14 cellular contexts compared by ENCODE assay signal in the genomic region with DNA sequence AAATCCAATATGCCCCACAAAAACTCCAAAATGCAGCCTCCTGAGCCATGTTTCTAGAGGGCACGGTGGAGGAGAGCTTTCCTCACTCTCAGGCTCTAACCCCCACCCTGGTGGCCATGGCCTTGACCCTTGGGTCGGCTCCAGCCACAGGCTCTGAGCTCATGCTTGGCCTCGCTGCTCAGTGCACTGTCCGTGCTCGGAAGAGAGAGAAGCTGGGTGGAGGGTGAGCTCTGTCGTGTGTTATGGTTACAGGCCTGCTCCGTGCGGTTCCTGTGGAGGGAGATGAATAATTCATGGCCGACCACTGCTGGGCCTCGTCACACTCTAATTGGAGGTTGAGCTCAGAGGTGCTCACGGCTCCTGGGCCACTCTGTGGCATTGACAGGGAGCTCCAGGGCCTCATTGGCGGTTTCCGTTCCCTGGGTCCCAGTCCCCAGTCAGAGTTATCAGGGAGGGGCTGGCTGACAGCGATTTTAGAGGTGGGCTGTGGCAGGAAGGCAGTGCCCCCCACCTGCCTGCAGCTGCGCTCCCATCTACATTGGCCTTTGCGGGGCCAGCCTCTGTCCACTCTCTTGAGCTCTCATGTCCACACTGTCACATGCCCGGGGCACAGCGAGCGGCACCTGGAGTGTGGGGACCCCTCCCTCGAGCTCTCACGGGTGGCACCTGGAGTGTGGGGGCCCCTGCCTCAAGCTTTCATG. TPM values are rescaled to one million over a fixed set of nuclear protein-coding genes. Genes with fewer than 3 reads are reported as not detected.
DNase-seq lines count a peak whose midpoint lies in the region; ATAC-seq lines count a peak whose summit lies in the region.
"Had no signal": no experiment of that assay in that cellular context is flagged by ENCODE, and none has a peak within 500 bp of the region (broad histone marks: within the 10 kb centered on the region; RNA-seq: fewer than 3 reads in every experiment).

No MANE protein-coding gene starts in this region.

- peaks cover 12% of the 10 kb centered on the region for H3K36me3 Mint-ChIP-seq in activated naive CD4-positive, alpha-beta T cell treated with anti-CD3 and anti-CD28 coated beads, Interleukin-2, amount 50 U/mL, for 24 hours
- peaks cover 59% of the 10 kb centered on the region for H3K36me3 Mint-ChIP-seq in activated T-helper 17 cell treated with anti-CD3 and anti-CD28 coated beads, Interleukin-2, amount 50 U/mL, for 72 hours (ENCODE audit: low read depth)
- H3K36me3 Mint-ChIP-seq in stimulated activated memory B cell treated with anti-CD40 and anti-IgM and Interleukin-4, amounts not matched to agents 10 μg/mL and 1 μg/mL and 100 μg/mL, for 72 hours: peaks cover 87% of the 10 kb centered on the region

- H3K4me1 Mint-ChIP-seq in activated naive CD4-positive, alpha-beta T cell treated with anti-CD3 and anti-CD28 coated beads, Interleukin-2, amount 50 U/mL, for 24 hours: peaks cover 59% of the 10 kb centered on the region
- peaks cover 15% of the 10 kb centered on the region for H3K4me1 Mint-ChIP-seq in activated T-helper 17 cell treated with anti-CD3 and anti-CD28 coated beads, Interleukin-2, amount 50 U/mL, for 72 hours
- H3K4me1 Mint-ChIP-seq in stimulated activated memory B cell treated with anti-CD40 and anti-IgM and Interleukin-4, amounts not matched to agents 10 μg/mL and 1 μg/mL and 100 μg/mL, for 72 hours: peaks cover 43% of the 10 kb centered on the region

- H3K27ac Mint-ChIP-seq in activated naive CD4-positive, alpha-beta T cell treated with anti-CD3 and anti-CD28 coated beads, Interleukin-2, amount 50 U/mL, for 24 hours: peak overlapping the region; percentile 51
- H3K27ac Mint-ChIP-seq in activated T-helper 17 cell treated with anti-CD3 and anti-CD28 coated beads, Interleukin-2, amount 50 U/mL, for 72 hours: peak overlapping the region; percentile 46
- peak overlapping the region; percentile 53 for H3K27ac Mint-ChIP-seq in stimulated activated memory B cell treated with anti-CD40 and anti-IgM and Interleukin-4, amounts not matched to agents 10 μg/mL and 1 μg/mL and 100 μg/mL, for 72 hours

- ATAC-seq in activated T-helper 17 cell treated with anti-CD3 and anti-CD28 coated beads, Interleukin-2, amount 50 U/mL, for 72 hours (replicated peaks): no peak
- no peak for ATAC-seq in stimulated activated memory B cell treated with anti-CD40 and anti-IgM and Interleukin-4, amounts not matched to agents 10 μg/mL and 1 μg/mL and 100 μg/mL, for 72 hours
- ATAC-seq in GM21528 (IDR thresholded peaks at IDR 0.05; ENCODE audit: low FRiP score, unreplicated experiment) (no peak), GM18873 (IDR thresholded peaks at IDR 0.05; ENCODE audit: low FRiP score, unreplicated experiment) (no peak), HG02938 (IDR thresholded peaks at IDR 0.05; ENCODE audit: unreplicated experiment) (no peak)
- ATAC-seq: gastroesophageal sphincter had no signal

- no peak for DNase-seq in activated naive CD4-positive, alpha-beta T cell (lab: John Stamatoyannopoulos, UW)
- peak; percentile 3 for DNase-seq in kidney tubule cell (ENCODE audit: low spot score)
- DNase-seq: Karpas-422; NCI-H748 treated with DMSO at 0.1 percent for 48 hours; SHP77; stimulated activated CD4-positive, alpha-beta T cell treated with anti-CD3 and anti-CD28 coated beads, Interleukin-12 subunit alpha, Interleukin-12 subunit beta, amount 100 ng/mL, for 4 hours; uterus had no signal

- no peak overlapping the region for H3K4me3 Mint-ChIP-seq in activated naive CD4-positive, alpha-beta T cell treated with anti-CD3 and anti-CD28 coated beads, Interleukin-2, amount 50 U/mL, for 24 hours
- no peak overlapping the region for H3K4me3 Mint-ChIP-seq in activated T-helper 17 cell treated with anti-CD3 and anti-CD28 coated beads, Interleukin-2, amount 50 U/mL, for 72 hours
- H3K4me3 Mint-ChIP-seq in stimulated activated memory B cell treated with anti-CD40 and anti-IgM and Interleukin-4, amounts not matched to agents 10 μg/mL and 1 μg/mL and 100 μg/mL, for 72 hours: no peak overlapping the region

- no peaks in the 10 kb centered on the region for H3K9me3 Mint-ChIP-seq in activated naive CD4-positive, alpha-beta T cell treated with anti-CD3 and anti-CD28 coated beads, Interleukin-2, amount 50 U/mL, for 24 hours
- no peaks in the 10 kb centered on the region for H3K9me3 Mint-ChIP-seq in activated T-helper 17 cell treated with anti-CD3 and anti-CD28 coated beads, Interleukin-2, amount 50 U/mL, for 72 hours
- no peaks in the 10 kb centered on the region for H3K9me3 Mint-ChIP-seq in stimulated activated memory B cell treated with anti-CD40 and anti-IgM and Interleukin-4, amounts not matched to agents 10 μg/mL and 1 μg/mL and 100 μg/mL, for 72 hours

- H3K27me3 Mint-ChIP-seq in activated naive CD4-positive, alpha-beta T cell treated with anti-CD3 and anti-CD28 coated beads, Interleukin-2, amount 50 U/mL, for 24 hours: no peaks in the 10 kb centered on the region
- no peaks in the 10 kb centered on the region for H3K27me3 Mint-ChIP-seq in activated T-helper 17 cell treated with anti-CD3 and anti-CD28 coated beads, Interleukin-2, amount 50 U/mL, for 72 hours
- H3K27me3 Mint-ChIP-seq in stimulated activated memory B cell treated with anti-CD40 and anti-IgM and Interleukin-4, amounts not matched to agents 10 μg/mL and 1 μg/mL and 100 μg/mL, for 72 hours: no peaks in the 10 kb centered on the region

RNA-seq across cellular contexts. Expression of a gene that starts 24.9 kb away (rescaled TPM):
- total RNA-seq in activated T-helper 17 cell treated with anti-CD3 and anti-CD28 coated beads, Interleukin-2, amount 50 U/mL, for 72 hours: 10 to 100 TPM; 35.4 to 47.9 TPM

RNA-seq across cellular contexts. Expression of a gene that starts 53.0 kb away (rescaled TPM):
- under 1 TPM; 0.15 to 0.37 TPM for total RNA-seq in activated T-helper 17 cell treated with anti-CD3 and anti-CD28 coated beads, Interleukin-2, amount 50 U/mL, for 72 hours
